8 cellular contexts compared by ENCODE assay signal in genomic region chr7:13991791-13992620, GRCh38. TPM values are rescaled to one million over a fixed set of nuclear protein-coding genes. Genes with fewer than 3 reads are reported as not detected.
DNase-seq lines count a peak whose midpoint lies in the region; ATAC-seq and TF ChIP-seq lines count a peak whose summit lies in the region.

No MANE protein-coding gene starts in this region.

- peaks cover 4% of the 10 kb centered on the region for H3F3A ChIP-seq in neural cell (ENCODE audit: insufficient read depth, low read length, poor library complexity, severe bottlenecking)

- no peak for TF ChIP-seq EP300 in neural cell (conservative IDR thresholded peaks at IDR 0.05; ENCODE audit: poor library complexity, severe bottlenecking)

- ATAC-seq in GM21515 (IDR thresholded peaks at IDR 0.05; ENCODE audit: unreplicated experiment) (no peak), HG03196 (IDR thresholded peaks at IDR 0.05; ENCODE audit: unreplicated experiment) (no peak)

- H3K4me3 ChIP-seq in BLaER1 (peak overlapping the region; percentile 78), NT2/D1 (ENCODE audit: insufficient read length, low read depth) (peak overlapping the region; percentile 36), epithelial cell of esophagus (ENCODE audit: low read length) (peak overlapping the region; percentile 72), neural cell (ENCODE audit: low read length) (peak overlapping the region; percentile 73)

- H3K4me1 ChIP-seq in BLaER1 (peaks cover 19% of the 10 kb centered on the region), NT2/D1 (ENCODE audit: insufficient read depth, insufficient read length) (no peaks in the 10 kb centered on the region)

- TF ChIP-seq CTCF in epithelial cell of esophagus (IDR thresholded peaks at IDR 0.05; ENCODE audit: insufficient read depth, low read depth, low read length, missing control alignments) (no peak), neural cell (IDR thresholded peaks at IDR 0.05; ENCODE audit: poor library complexity, severe bottlenecking) (no peak)

- no peak overlapping the region for H2AFZ ChIP-seq in neural cell (ENCODE audit: low read depth, low read length)

- peaks cover under 1% of the 10 kb centered on the region for H3K79me2 ChIP-seq in neural cell (replicated peaks; ENCODE audit: insufficient read depth, low read length)

- no peak for DNase-seq in NT2/D1 (ENCODE audit: low read depth, low spot score)
- no peak for DNase-seq in epithelial cell of esophagus (ENCODE audit: low read depth)
- DNase-seq in kidney tubule cell (ENCODE audit: low spot score), result no peak
- no peak for DNase-seq in T-helper 9 cell

- H4K20me1 ChIP-seq in BLaER1 (no peaks in the 10 kb centered on the region), neural cell (ENCODE audit: insufficient read depth) (no peaks in the 10 kb centered on the region)

- H3K36me3 ChIP-seq in BLaER1 (no peaks in the 10 kb centered on the region), NT2/D1 (ENCODE audit: insufficient read depth, insufficient read length, low read length) (no peaks in the 10 kb centered on the region), neural cell (ENCODE audit: insufficient read depth, low read length) (no peaks in the 10 kb centered on the region)

- H3K9ac ChIP-seq in BLaER1, result peak overlapping the region; percentile 63; the same call in 1 of the 2 replicates
- H3K9ac ChIP-seq in NT2/D1 (ENCODE audit: insufficient read length, low read depth), result peak overlapping the region; percentile 52
- no peak overlapping the region for H3K9ac ChIP-seq in neural cell (ENCODE audit: low read length)

- H3K9me3 ChIP-seq in BLaER1 (no peaks in the 10 kb centered on the region), NT2/D1 (ENCODE audit: insufficient read depth, low read length) (no peaks in the 10 kb centered on the region), neural cell (ENCODE audit: low read length) (no peaks in the 10 kb centered on the region)

- H3K9me2 ChIP-seq in neural cell (ENCODE audit: insufficient read depth, low read length), result no peaks in the 10 kb centered on the region

- no peak for TF ChIP-seq RAD21 in neural cell (conservative IDR thresholded peaks at IDR 0.05)

- peak overlapping the region; percentile 90 for H3K4me2 ChIP-seq in BLaER1
- peak overlapping the region; percentile 84 for H3K4me2 ChIP-seq in neural cell (ENCODE audit: low read length)

- H3K27me3 ChIP-seq in BLaER1 (no peaks in the 10 kb centered on the region), NT2/D1 (ENCODE audit: insufficient read depth, insufficient read length) (no peaks in the 10 kb centered on the region), neural cell (ENCODE audit: insufficient read depth, low read depth, low read length) (peaks cover 17% of the 10 kb centered on the region)

- H3K27ac ChIP-seq in BLaER1 (peak overlapping the region; percentile 72), neural cell (ENCODE audit: low read length) (no peak overlapping the region)

TF ChIP-seq in neural cell, 6 proteins besides CTCF, POLR2A, EP300 and RAD21:
- no peak for TF ChIP-seq REST (IDR thresholded peaks at IDR 0.05; ENCODE audit: borderline replicate concordance)
- no peak for TF ChIP-seq MXI1 (conservative IDR thresholded peaks at IDR 0.05; ENCODE audit: poor library complexity, severe bottlenecking)
- TF ChIP-seq POLR2AphosphoS5 (IDR thresholded peaks at IDR 0.05), result no peak
- no peak for TF ChIP-seq EZH2 (IDR thresholded peaks at IDR 0.05; ENCODE audit: borderline replicate concordance, insufficient read depth, low read length, poor library complexity, severe bottlenecking)
- no peak for TF ChIP-seq TAF1 (IDR thresholded peaks at IDR 0.05; ENCODE audit: low read depth)
- no peak for TF ChIP-seq SMC3 (conservative IDR thresholded peaks at IDR 0.05; ENCODE audit: poor library complexity)
TF ChIP-seq in neural cell: peak in this region for 0.

RNA-seq across cellular contexts. Expression of gene ETV1, which starts 2.5 kb away (rescaled TPM):
- polyA plus RNA-seq in neural cell, result 1.3 and 1.5 TPM in 2 replicates
- polyA minus RNA-seq in neural cell, result 3.9 and 4.9 TPM in 2 replicates
